Comparison of ENCODE assay signal across 2 cellular contexts in genomic region chr14:60276347-60276746, GRCh38.
TF ChIP-seq lines count a peak whose summit lies in the region.

No MANE protein-coding gene starts in this region.

TF ChIP-seq in GM23338, 12 proteins besides CTCF, POLR2A, EP300 and RAD21 (continued from another document):
- TF ChIP-seq ZNF462 (CRISPR knock-in tag; IDR thresholded peaks at IDR 0.05), result no peak
- TF ChIP-seq ZNF114 (CRISPR knock-in tag; IDR thresholded peaks at IDR 0.05), result no peak
- TF ChIP-seq ZNF331 (CRISPR knock-in tag; IDR thresholded peaks at IDR 0.05; ENCODE audit: low read depth), result no peak
- no peak for TF ChIP-seq EZH2phosphoT487 (IDR thresholded peaks at IDR 0.05; ENCODE audit: unreplicated experiment)
- TF ChIP-seq NANOG (IDR thresholded peaks at IDR 0.05; ENCODE audit: borderline replicate concordance), result no peak
- TF ChIP-seq CREB1 (CRISPR knock-in tag; IDR thresholded peaks at IDR 0.05; ENCODE audit: low read depth), result no peak
- TF ChIP-seq JUNB (IDR thresholded peaks at IDR 0.05; ENCODE audit: unreplicated experiment), result no peak
- TF ChIP-seq REST (IDR thresholded peaks at IDR 0.05; ENCODE audit: unreplicated experiment), result no peak
- no peak for TF ChIP-seq ETS1 (IDR thresholded peaks at IDR 0.05)
- TF ChIP-seq STAT1 (IDR thresholded peaks at IDR 0.05; ENCODE audit: unreplicated experiment), result no peak
- no peak for TF ChIP-seq POLR2AphosphoS5 (IDR thresholded peaks at IDR 0.05; ENCODE audit: low read depth)

TF ChIP-seq in K562, 482 proteins besides CTCF, POLR2A, EP300 and RAD21 (continued from another document):
- TF ChIP-seq, protein P1, sequence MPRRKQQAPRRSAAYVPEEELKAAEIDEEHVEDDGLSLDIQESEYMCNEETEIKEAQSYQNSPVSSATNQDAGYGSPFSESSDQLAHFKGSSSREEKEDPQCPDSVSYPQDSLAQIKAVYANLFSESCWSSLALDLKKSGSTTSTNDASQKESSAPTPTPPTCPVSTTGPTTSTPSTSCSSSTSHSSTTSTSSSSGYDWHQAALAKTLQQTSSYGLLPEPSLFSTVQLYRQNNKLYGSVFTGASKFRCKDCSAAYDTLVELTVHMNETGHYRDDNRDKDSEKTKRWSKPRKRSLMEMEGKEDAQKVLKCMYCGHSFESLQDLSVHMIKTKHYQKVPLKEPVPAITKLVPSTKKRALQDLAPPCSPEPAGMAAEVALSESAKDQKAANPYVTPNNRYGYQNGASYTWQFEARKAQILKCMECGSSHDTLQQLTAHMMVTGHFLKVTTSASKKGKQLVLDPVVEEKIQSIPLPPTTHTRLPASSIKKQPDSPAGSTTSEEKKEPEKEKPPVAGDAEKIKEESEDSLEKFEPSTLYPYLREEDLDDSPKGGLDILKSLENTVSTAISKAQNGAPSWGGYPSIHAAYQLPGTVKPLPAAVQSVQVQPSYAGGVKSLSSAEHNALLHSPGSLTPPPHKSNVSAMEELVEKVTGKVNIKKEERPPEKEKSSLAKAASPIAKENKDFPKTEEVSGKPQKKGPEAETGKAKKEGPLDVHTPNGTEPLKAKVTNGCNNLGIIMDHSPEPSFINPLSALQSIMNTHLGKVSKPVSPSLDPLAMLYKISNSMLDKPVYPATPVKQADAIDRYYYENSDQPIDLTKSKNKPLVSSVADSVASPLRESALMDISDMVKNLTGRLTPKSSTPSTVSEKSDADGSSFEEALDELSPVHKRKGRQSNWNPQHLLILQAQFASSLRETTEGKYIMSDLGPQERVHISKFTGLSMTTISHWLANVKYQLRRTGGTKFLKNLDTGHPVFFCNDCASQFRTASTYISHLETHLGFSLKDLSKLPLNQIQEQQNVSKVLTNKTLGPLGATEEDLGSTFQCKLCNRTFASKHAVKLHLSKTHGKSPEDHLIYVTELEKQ (CRISPR knock-in tag; IDR thresholded peaks at IDR 0.05), result no peak
- no peak for TF ChIP-seq ELK1 (CRISPR knock-in tag; IDR thresholded peaks at IDR 0.05)
- TF ChIP-seq, protein P2, sequence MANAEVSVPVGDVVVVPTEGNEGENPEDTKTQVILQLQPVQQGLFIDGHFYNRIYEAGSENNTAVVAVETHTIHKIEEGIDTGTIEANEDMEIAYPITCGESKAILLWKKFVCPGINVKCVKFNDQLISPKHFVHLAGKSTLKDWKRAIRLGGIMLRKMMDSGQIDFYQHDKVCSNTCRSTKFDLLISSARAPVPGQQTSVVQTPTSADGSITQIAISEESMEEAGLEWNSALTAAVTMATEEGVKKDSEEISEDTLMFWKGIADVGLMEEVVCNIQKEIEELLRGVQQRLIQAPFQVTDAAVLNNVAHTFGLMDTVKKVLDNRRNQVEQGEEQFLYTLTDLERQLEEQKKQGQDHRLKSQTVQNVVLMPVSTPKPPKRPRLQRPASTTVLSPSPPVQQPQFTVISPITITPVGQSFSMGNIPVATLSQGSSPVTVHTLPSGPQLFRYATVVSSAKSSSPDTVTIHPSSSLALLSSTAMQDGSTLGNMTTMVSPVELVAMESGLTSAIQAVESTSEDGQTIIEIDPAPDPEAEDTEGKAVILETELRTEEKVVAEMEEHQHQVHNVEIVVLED (CRISPR knock-in tag; IDR thresholded peaks at IDR 0.05), result no peak
TF ChIP-seq in K562: peak in this region for 1.
